ENCODE assay signal across 20 cellular contexts in the genomic region with DNA sequence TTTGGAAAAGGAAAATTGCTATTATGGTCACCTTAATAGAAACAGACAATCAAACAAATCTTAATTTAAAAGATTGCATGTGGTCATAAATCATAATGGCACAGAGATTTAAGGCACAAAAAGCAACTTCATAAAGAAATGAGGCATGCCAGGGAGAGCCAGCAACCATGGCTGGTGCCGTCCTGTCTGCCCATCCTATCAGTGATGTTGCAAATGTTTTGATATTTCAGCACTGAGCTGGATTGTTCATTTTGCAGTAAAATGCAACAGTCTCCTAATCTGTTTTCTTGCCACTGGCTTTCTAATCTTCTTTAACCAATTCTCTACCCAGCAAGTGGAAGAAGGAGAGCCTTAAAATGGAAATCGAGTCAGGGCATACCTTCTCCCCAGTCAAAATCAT.
"Had no signal": no experiment of that assay in that cellular context is flagged by ENCODE, and none has a peak within 500 bp of the region (broad histone marks: within the 10 kb centered on the region; RNA-seq: fewer than 3 reads in every experiment).

No MANE protein-coding gene starts in this region.

- H3K4me2 ChIP-seq: hepatocyte had no signal

- H3K4me1 ChIP-seq: left lung, upper lobe of left lung had no signal

- H2AFZ ChIP-seq: hepatocyte had no signal

- DNase-seq: activated CD4-positive, alpha-beta T cell treated with anti-CD3 and anti-CD28 coated beads, Interleukin-2, amount 10 ng/mL, durations not matched to agents 24 days and 14 days; activated CD8-positive, alpha-beta memory T cell treated with anti-CD3 and anti-CD28 coated beads, Interleukin-2, amount 10 ng/mL, durations not matched to agents 7 days and 5 days; activated CD8-positive, alpha-beta T cell treated with anti-CD3 and anti-CD28 coated beads for 36 hours; activated gamma-delta T cell; activated naive CD4-positive, alpha-beta T cell treated with anti-CD3 and anti-CD28 coated beads, Interleukin-2, amount 50 U/mL, for 16 hours; activated T-cell treated with anti-CD3 and anti-CD28 coated beads for 4 hours; aorta; effector CD8-positive, alpha-beta T cell; glutamatergic neuron; kidney glomerular epithelial cell; left lung; naive thymus-derived CD8-positive, alpha-beta T cell; retina; stimulated activated CD4-positive, alpha-beta T cell treated with anti-CD3 and anti-CD28 coated beads, Interleukin-4, amount 100 ng/mL, for 24 hours; stimulated activated naive CD4-positive, alpha-beta T cell treated with Interleukin-2 at 50 U/mL for 16 hours; T-helper 17 cell; upper lobe of left lung had no signal

- H3K4me3 ChIP-seq: hepatocyte, left lung, lung, upper lobe of left lung had no signal

- H3K79me2 ChIP-seq: hepatocyte had no signal

- H3K36me3 ChIP-seq: left lung, upper lobe of left lung had no signal

- H3K27ac ChIP-seq: hepatocyte, left lung, upper lobe of left lung had no signal

- H3K9me3 ChIP-seq: left lung, upper lobe of left lung had no signal

- ATAC-seq: activated CD4-positive, CD25-positive, alpha-beta regulatory T cell treated with anti-CD3 and anti-CD28 coated beads, Interleukin-2, amount 50 U/mL, for 24 hours; activated CD8-positive, alpha-beta memory T cell treated with anti-CD3 and anti-CD28 coated beads, Interleukin-2, amount 10 ng/mL, durations not matched to agents 7 days and 5 days; activated CD8-positive, alpha-beta T cell treated with anti-CD3 and anti-CD28 coated beads for 36 hours; naive thymus-derived CD8-positive, alpha-beta T cell; T-helper 17 cell had no signal

- H3K27me3 ChIP-seq: hepatocyte, left lung, upper lobe of left lung had no signal
